In genomic region chr1:210342986-210343780, GRCh38 we compare ENCODE assay signal across 3 cellular contexts.
TF ChIP-seq lines count a peak whose summit lies in the region.

No MANE protein-coding gene starts in this region.

TF ChIP-seq in SK-N-SH treated with all-trans-retinoic acid at 6 μM for 48 hours, 23 proteins besides CTCF, POLR2A, EP300 and RAD21 (continued from another document and continues in another):
- TF ChIP-seq PATZ1 (CRISPR knock-in tag; IDR thresholded peaks at IDR 0.05; ENCODE audit: borderline replicate concordance): no peak
- TF ChIP-seq SNAI2 (CRISPR knock-in tag; IDR thresholded peaks at IDR 0.05): no peak
- no peak for TF ChIP-seq BACH2 (CRISPR knock-in tag; IDR thresholded peaks at IDR 0.05; ENCODE audit: borderline replicate concordance)
- no peak for TF ChIP-seq ISL1 (CRISPR knock-in tag; IDR thresholded peaks at IDR 0.05)
- TF ChIP-seq TCF4 (CRISPR knock-in tag; IDR thresholded peaks at IDR 0.05; ENCODE audit: borderline replicate concordance): no peak
- TF ChIP-seq TOX (CRISPR knock-in tag; IDR thresholded peaks at IDR 0.05; ENCODE audit: borderline replicate concordance): no peak
- no peak for TF ChIP-seq ESRRG (CRISPR knock-in tag; IDR thresholded peaks at IDR 0.05)
- no peak for TF ChIP-seq RARB (CRISPR knock-in tag; IDR thresholded peaks at IDR 0.05)
- no peak for TF ChIP-seq CSRNP3 (CRISPR knock-in tag; IDR thresholded peaks at IDR 0.05)
- no peak for TF ChIP-seq ZNF8 (CRISPR knock-in tag; IDR thresholded peaks at IDR 0.05)
- TF ChIP-seq POU6F1 (CRISPR knock-in tag; IDR thresholded peaks at IDR 0.05; ENCODE audit: borderline replicate concordance, low read depth): no peak

TF ChIP-seq in SK-N-SH, 30 proteins besides CTCF, POLR2A, EP300 and RAD21 (continued from another document):
- no peak for TF ChIP-seq ZBTB33 (IDR thresholded peaks at IDR 0.05; ENCODE audit: borderline replicate concordance, low read depth)
- TF ChIP-seq TEAD4 (IDR thresholded peaks at IDR 0.05; ENCODE audit: borderline replicate concordance, insufficient read depth): no peak
- TF ChIP-seq POLR2AphosphoS5 (IDR thresholded peaks at IDR 0.05; ENCODE audit: low read depth, low read length): no peak
- no peak for TF ChIP-seq TAF1 (IDR thresholded peaks at IDR 0.05; ENCODE audit: borderline replicate concordance, low read depth, low read length)
- no peak for TF ChIP-seq USF2 (IDR thresholded peaks at IDR 0.05; ENCODE audit: borderline replicate concordance, low read depth, low read length)
- no peak for TF ChIP-seq REST (IDR thresholded peaks at IDR 0.05; ENCODE audit: low read depth, low read length)
- TF ChIP-seq RXRA (IDR thresholded peaks at IDR 0.05; ENCODE audit: borderline replicate concordance, low read depth): no peak
- no peak for TF ChIP-seq YY1 (IDR thresholded peaks at IDR 0.05; ENCODE audit: low read depth)
- TF ChIP-seq SIN3A (IDR thresholded peaks at IDR 0.05; ENCODE audit: borderline replicate concordance, low read depth, low read length): no peak
- TF ChIP-seq ELF1 (IDR thresholded peaks at IDR 0.05): no peak
- no peak for TF ChIP-seq MEF2A (IDR thresholded peaks at IDR 0.05; ENCODE audit: borderline replicate concordance, low read depth)
- TF ChIP-seq JUND (IDR thresholded peaks at IDR 0.05): no peak
- no peak for TF ChIP-seq CHD2 (IDR thresholded peaks at IDR 0.05; ENCODE audit: low read length, partially characterized antibody)
- no peak for TF ChIP-seq USF1 (IDR thresholded peaks at IDR 0.05; ENCODE audit: borderline replicate concordance, low read depth)
- TF ChIP-seq NFIC (IDR thresholded peaks at IDR 0.05; ENCODE audit: borderline replicate concordance): no peak
- no peak for TF ChIP-seq EZH2phosphoT487 (IDR thresholded peaks at IDR 0.05; ENCODE audit: borderline replicate concordance, low read depth)
- no peak for TF ChIP-seq NRF1 (IDR thresholded peaks at IDR 0.05; ENCODE audit: low read depth, low read length)

TF ChIP-seq in GM12878, 131 proteins besides CTCF, POLR2A, EP300 and RAD21 (continued from another document and continues in another):
- 0 out of 2 replicates have a peak, but pooled peaks have one; percentile 9 for TF ChIP-seq ZBTB40 (IDR thresholded peaks at IDR 0.05; ENCODE audit: borderline replicate concordance)
- TF ChIP-seq IKZF2 (IDR thresholded peaks at IDR 0.05): peak; percentile 98 to 99
- no peak for TF ChIP-seq E2F4 (IDR thresholded peaks at IDR 0.05; ENCODE audit: low read depth, low read length)
- TF ChIP-seq BHLHE40 (IDR thresholded peaks at IDR 0.05; ENCODE audit: borderline replicate concordance in 1 of 2, low read depth in 2 of 2, low read length in 1 of 2): peak; percentile 17 to 23; a peak in 1 of 4 replicates
- TF ChIP-seq CREM (IDR thresholded peaks at IDR 0.05; ENCODE audit: low read depth): no peak
- TF ChIP-seq NBN (IDR thresholded peaks at IDR 0.05): peak; percentile 95
- peak; percentile 76; the same call in 1 of the 2 replicates for TF ChIP-seq ATF7 (IDR thresholded peaks at IDR 0.05; ENCODE audit: low read depth)
- no peak for TF ChIP-seq PAX8 (IDR thresholded peaks at IDR 0.05)
- TF ChIP-seq CHD1 (IDR thresholded peaks at IDR 0.05; ENCODE audit: low read depth, low read length): 0 out of 2 replicates have a peak, but pooled peaks have one; percentile 47
- TF ChIP-seq SUPT20H (IDR thresholded peaks at IDR 0.05; ENCODE audit: borderline replicate concordance, control insufficient read depth, low read depth, low read length): no peak
- TF ChIP-seq PRDM15 (CRISPR knock-in tag; IDR thresholded peaks at IDR 0.05): no peak
- TF ChIP-seq RELB (IDR thresholded peaks at IDR 0.05; ENCODE audit: low read depth): peak; percentile 91
- TF ChIP-seq ZBTB33 (IDR thresholded peaks at IDR 0.05): no peak
- no peak for TF ChIP-seq CREB1 (IDR thresholded peaks at IDR 0.05; ENCODE audit: low read depth)
- no peak for TF ChIP-seq JUND (IDR thresholded peaks at IDR 0.05; ENCODE audit: low read depth, low read length)
- TF ChIP-seq LARP7 (IDR thresholded peaks at IDR 0.05): no peak
- TF ChIP-seq IKZF1 (conservative IDR thresholded peaks at IDR 0.05): peak; percentile 96
- no peak for TF ChIP-seq ZBED1 (IDR thresholded peaks at IDR 0.05; ENCODE audit: borderline replicate concordance)
- TF ChIP-seq MYC (IDR thresholded peaks at IDR 0.05; ENCODE audit: insufficient read depth, insufficient read length, insufficient replicate concordance, low read length, severe bottlenecking): no peak
- TF ChIP-seq STAT1 (conservative IDR thresholded peaks at IDR 0.05): no peak
- 0 out of 2 replicates have a peak, but pooled peaks have one; percentile 21 for TF ChIP-seq IRF5 (IDR thresholded peaks at IDR 0.05; ENCODE audit: borderline replicate concordance)
- TF ChIP-seq SMAD1 (IDR thresholded peaks at IDR 0.05; ENCODE audit: low read depth, partially characterized antibody): peak; percentile 76
- no peak for TF ChIP-seq SP1 (IDR thresholded peaks at IDR 0.05; ENCODE audit: low read depth, low read length)
- 0 out of 2 replicates have a peak, but pooled peaks have one; percentile 41 for TF ChIP-seq GATAD2B (conservative IDR thresholded peaks at IDR 0.05; ENCODE audit: low read depth)
- TF ChIP-seq STAT3 (IDR thresholded peaks at IDR 0.05; ENCODE audit: low read depth, low read length): 0 out of 2 replicates have a peak, but pooled peaks have one; percentile 56
- 0 out of 2 replicates have a peak, but pooled peaks have one; percentile 15 for TF ChIP-seq RFX5 (IDR thresholded peaks at IDR 0.05; ENCODE audit: low read depth, low read length)
- TF ChIP-seq SKIL (IDR thresholded peaks at IDR 0.05; ENCODE audit: low read depth, poor library complexity, severe bottlenecking): peak; percentile 17
- TF ChIP-seq SUZ12 (IDR thresholded peaks at IDR 0.05; ENCODE audit: unreplicated experiment): no peak
- TF ChIP-seq MEF2B (IDR thresholded peaks at IDR 0.05; ENCODE audit: partially characterized antibody, poor library complexity, severe bottlenecking): peak; percentile 99
- peak; percentile 71; the same call in 1 of the 2 replicates for TF ChIP-seq DPF2 (IDR thresholded peaks at IDR 0.05)
- TF ChIP-seq KAT2A (conservative IDR thresholded peaks at IDR 0.05; ENCODE audit: control insufficient read depth, low read depth, low read length): no peak
- TF ChIP-seq SIN3A (IDR thresholded peaks at IDR 0.05; ENCODE audit: low read depth, low read length): no peak
- no peak for TF ChIP-seq CBFB (IDR thresholded peaks at IDR 0.05; ENCODE audit: low read depth)
- TF ChIP-seq TCF3 (IDR thresholded peaks at IDR 0.05; ENCODE audit: borderline replicate concordance, insufficient read depth, low read depth, low read length): no peak
